In genomic region chr3:12879191-12879815, GRCh38 we compare ENCODE assay signal across 19 cellular contexts. TPM values are rescaled to one million over a fixed set of nuclear protein-coding genes. Genes with fewer than 3 reads are reported as not detected.
A peak's percentile ranks its signal among the peaks of the same experiment; 100 is the strongest.
DNase-seq lines count a peak whose midpoint lies in the region; ATAC-seq, FAIRE-seq and TF ChIP-seq lines count a peak whose summit lies in the region.
"Had no signal": no experiment of that assay in that cellular context is flagged by ENCODE, and none has a peak within 500 bp of the region (broad histone marks: within the 10 kb centered on the region; RNA-seq: fewer than 3 reads in every experiment).

No MANE protein-coding gene starts in this region.

- no peak for TF ChIP-seq EP300 in A549 (IDR thresholded peaks at IDR 0.05)

- H3K4me2 ChIP-seq in A549 = no peak overlapping the region
- H3K4me2 ChIP-seq in hepatocyte = no peak overlapping the region

- TF ChIP-seq POLR2A in A549 (IDR thresholded peaks at IDR 0.05; ENCODE audit: low read length) = no peak
- no peak for TF ChIP-seq POLR2A in erythroblast (IDR thresholded peaks at IDR 0.05; ENCODE audit: low read length)

- no peaks in the 10 kb centered on the region for H3K9me3 ChIP-seq in A549
- H3K9me3 ChIP-seq in hepatocyte (ENCODE audit: low read depth) = no peaks in the 10 kb centered on the region
- H3K9me3 ChIP-seq: Caco-2, Peyer's patch had no signal

- no peak overlapping the region for H2AFZ ChIP-seq in hepatocyte

- no peaks in the 10 kb centered on the region for H3K27me3 ChIP-seq in hepatocyte
- H3K27me3 ChIP-seq: Peyer's patch had no signal

- H3K4me3 ChIP-seq in A549 (no peak overlapping the region), hepatocyte (no peak overlapping the region)
- H3K4me3 ChIP-seq: Peyer's patch had no signal

- no peaks in the 10 kb centered on the region for H3K36me3 ChIP-seq in hepatocyte (replicated peaks; ENCODE audit: insufficient read depth, low read depth)
- H3K36me3 ChIP-seq: Peyer's patch had no signal

- H3K27ac ChIP-seq in A549 (no peak overlapping the region), hepatocyte (no peak overlapping the region)
- H3K27ac ChIP-seq: HL-60, Peyer's patch had no signal

- no peaks in the 10 kb centered on the region for H4K20me1 ChIP-seq in hepatocyte (ENCODE audit: insufficient read depth, poor library complexity, severe bottlenecking)

- CTCF ChIA-PET in A549 (lab: Yijun Ruan, JAX) = interaction anchor here (2.3 to 10.6 kb wide), 3 partner anchors 11 to 12 kb away, joined by 11 to 90 read pairs (median 13); no protein-coding TSS in a partner anchor

- TF ChIP-seq RAD21 in A549 (conservative IDR thresholded peaks at IDR 0.05 in 1 of 2, IDR thresholded peaks at IDR 0.05 in 1 of 2) = no peak

- no peak for DNase-seq in A549 (ENCODE audit: low read depth in 1 of 2, low spot score in 1 of 2)
- peak; percentile 65 for DNase-seq in OCI-M1 (lab: John Stamatoyannopoulos, UW)
- peak; percentile 50 to 51 for DNase-seq in erythroblast (lab: John Stamatoyannopoulos, UW)
- peak; percentile 75 for DNase-seq in midbrain (lab: John Stamatoyannopoulos, UW)
- no peak for DNase-seq in NK-92 (lab: John Stamatoyannopoulos, UW; ENCODE audit: unreplicated experiment)
- DNase-seq in SIG-M5 (lab: John Stamatoyannopoulos, UW) = no peak
- DNase-seq in hepatocyte (ENCODE audit: low spot score) = no peak
- DNase-seq: Caco-2, KG1, NCI-H1092 treated with DMSO at 0.1 percent for 48 hours, NCI-H1694, NCI-H446, NCI-H748 treated with DMSO at 0.1 percent for 48 hours, Peyer's patch, Right ventricle myocardium superior had no signal

- H3K9me2 ChIP-seq in hepatocyte (replicated peaks; ENCODE audit: insufficient read depth) = no peaks in the 10 kb centered on the region

- no peak for TF ChIP-seq CTCF in A549 (IDR thresholded peaks at IDR 0.05)
- no peak for TF ChIP-seq CTCF in hepatocyte (IDR thresholded peaks at IDR 0.05; ENCODE audit: poor library complexity)

- FAIRE-seq in A549 (lab: Jason Lieb, UNC) = no peak
- FAIRE-seq: GM18507 had no signal

- ATAC-seq in A549 (no peak), HG03097 (IDR thresholded peaks at IDR 0.05; ENCODE audit: low FRiP score, unreplicated experiment) (no peak)
- ATAC-seq: HCT116 had no signal

- WGBS in A549 (ENCODE audit: missing lambda C conversion rate) = 76% methylated on average over 4 of the region's 5 CpGs
- WGBS in hepatocyte (ENCODE audit: low lambda C conversion rate, missing lambda C conversion rate) = 92% methylated on average over 5 of the region's 5 CpGs

- H3K79me2 ChIP-seq in hepatocyte = no peaks in the 10 kb centered on the region

- POLR2A ChIA-PET in A549 (lab: Yijun Ruan, JAX) = no interaction called here

- H3K4me1 ChIP-seq in A549 = 0 out of 3 replicates have a peak, but pooled peaks cover 3% of the 10 kb centered on the region
- no peaks in the 10 kb centered on the region for H3K4me1 ChIP-seq in hepatocyte (ENCODE audit: insufficient read depth)
- H3K4me1 ChIP-seq: Caco-2 had no signal

TF ChIP-seq in A549, 52 proteins besides CTCF, POLR2A, EP300 and RAD21:
- no peak for TF ChIP-seq NPAS2 (CRISPR knock-in tag; IDR thresholded peaks at IDR 0.05; ENCODE audit: borderline replicate concordance)
- no peak for TF ChIP-seq HEYL (CRISPR knock-in tag; IDR thresholded peaks at IDR 0.05)
- TF ChIP-seq REST (IDR thresholded peaks at IDR 0.05) = peak; percentile 47; the same call in 1 of the 2 replicates

RNA-seq across cellular contexts. Expression of gene RPL32, which starts 37.9 kb away (rescaled TPM):
- polyA plus RNA-seq in A549 (2011; rRNA removed) (2,852 and 3,429 TPM in 2 replicates), A549 (2017; fragmentation: RNase III; extraction: RNeasy Plus Mini Kit Qiagen cat#74134 plus additional on column Dnase treatment) (2,144 to 2,316 TPM (median 2,167 TPM) in 3 replicates), hepatocyte (666 and 751 TPM in 2 replicates)
- 2,068 and 2,204 TPM in 2 replicates for polyA plus RNA-seq in A549 (2012; cell fraction: cytosol; rRNA removed)
- 454 and 476 TPM in 2 replicates for polyA plus RNA-seq in A549 (2012; cell fraction: nucleus; rRNA removed)
- 916 and 1,159 TPM in 2 replicates for polyA minus RNA-seq in A549 (2011; rRNA and poly(A)+ RNA removed)
- total RNA-seq in hepatocyte = 897 TPM in 2 replicates

Comparison
In these comparisons a context has a peak if more than half of its experiments do, and no peak if none do; other contexts are left out.
1. DNase-seq: peak in OCI-M1 (single experiment), erythroblast (2 of 2) and midbrain (single experiment); none in A549 (0 of 2), NK-92 (single experiment), SIG-M5 (single experiment) and hepatocyte (single experiment).